1 cellular context compared by ENCODE assay signal in the genomic region with DNA sequence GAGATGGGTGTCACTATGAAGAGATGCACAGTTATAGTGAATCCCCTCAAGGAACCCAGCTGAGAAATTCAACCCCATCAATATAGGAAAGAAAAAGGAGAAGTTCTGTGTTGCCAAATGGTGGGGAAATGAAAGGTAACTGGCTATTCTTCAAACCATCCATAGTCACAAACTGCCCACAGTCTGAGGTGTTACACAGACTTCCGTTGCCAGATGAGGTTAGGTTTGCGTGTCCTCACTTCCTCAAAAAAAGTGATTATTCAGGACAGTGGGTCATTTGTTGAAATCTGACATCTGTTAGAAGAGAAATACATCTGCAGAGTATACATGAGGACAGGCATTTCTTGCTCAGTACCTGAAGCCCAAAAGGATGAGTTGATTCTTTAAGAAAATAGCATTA.
A peak's percentile ranks its signal among the peaks of the same experiment; 100 is the strongest.
TF ChIP-seq lines count a peak whose summit lies in the region.

No MANE protein-coding gene starts in this region.

TF ChIP-seq in K562, 482 proteins besides CTCF, POLR2A, EP300 and RAD21:
- TF ChIP-seq SPI1 (IDR thresholded peaks at IDR 0.05; ENCODE audit: borderline replicate concordance, low read depth, low read length) (peak; percentile 84), ZNF224 (CRISPR knock-in tag; IDR thresholded peaks at IDR 0.05) (no peak)
TF ChIP-seq in K562: peak in this region for 1.
